Comparison of ENCODE assay signal across 8 cellular contexts in genomic region chr6:27669278-27669797, GRCh38.
DNase-seq lines count a peak whose midpoint lies in the region; ATAC-seq and TF ChIP-seq lines count a peak whose summit lies in the region.

No MANE protein-coding gene starts in this region.

- TF ChIP-seq CTCF in astrocyte of the cerebellum (IDR thresholded peaks at IDR 0.05; ENCODE audit: low read depth, low read length, missing control alignments) = no peak
- TF ChIP-seq CTCF in ascending aorta (IDR thresholded peaks at IDR 0.05) = no peak

- H3K9me3 Mint-ChIP-seq in naive thymus-derived CD4-positive, alpha-beta T cell = peaks cover 4 to 76% (median 37%) of the 10 kb centered on the region in 11 donors

- peak overlapping the region; percentile 51 for H3K4me3 ChIP-seq in MG63
- peak overlapping the region; percentile 43 for H3K4me3 ChIP-seq in astrocyte of the cerebellum (ENCODE audit: low read depth, low read length)
- no peak overlapping the region for H3K4me3 ChIP-seq in naive thymus-derived CD4-positive, alpha-beta T cell (ENCODE audit: low read length)
- peak overlapping the region in 1 of 2 donors; percentile 19 for H3K4me3 ChIP-seq in ascending aorta

- no peak overlapping the region for H3K27ac ChIP-seq in naive thymus-derived CD4-positive, alpha-beta T cell (ENCODE audit: low read depth, low read length)
- H3K27ac ChIP-seq in ascending aorta = no peak overlapping the region

- peaks cover 10 to 49% (median 32%) of the 10 kb centered on the region in 7 donors for H3K4me1 Mint-ChIP-seq in naive thymus-derived CD4-positive, alpha-beta T cell

- no peaks in the 10 kb centered on the region for H3K36me3 ChIP-seq in MG63
- H3K36me3 ChIP-seq in naive thymus-derived CD4-positive, alpha-beta T cell (ENCODE audit: control insufficient read depth in 2 of 3, insufficient read depth in 3 of 3, low read length in 3 of 3) = no peaks in the 10 kb centered on the region
- H3K36me3 ChIP-seq in ascending aorta = no peaks in the 10 kb centered on the region

- H3K27me3 ChIP-seq in MG63 = no peaks in the 10 kb centered on the region
- H3K27me3 ChIP-seq in naive thymus-derived CD4-positive, alpha-beta T cell (ENCODE audit: control insufficient read depth in 2 of 2, insufficient read depth in 2 of 2, low read length in 2 of 2) = peaks cover 39 to 62% of the 10 kb centered on the region in 2 donors
- H3K27me3 ChIP-seq in ascending aorta = no peaks in the 10 kb centered on the region

- H3K4me3 Mint-ChIP-seq in naive thymus-derived CD4-positive, alpha-beta T cell = peak overlapping the region in 8 of 10 donors; percentile 2 to 75 (median 52)

- DNase-seq in EH (ENCODE audit: low read depth) (peak; percentile 10), MG63 (peak; percentile 49), astrocyte of the cerebellum (ENCODE audit: low read depth) (no peak), inferior parietal cortex (ENCODE audit: extremely low spot score) (no peak), iPS-NIHi11 (ENCODE audit: low spot score) (no peak), ascending aorta (ENCODE audit: low spot score in 2 of 2) (no peak), occipital lobe (lab: John Stamatoyannopoulos, UW) (no peak)
- DNase-seq in naive thymus-derived CD4-positive, alpha-beta T cell = peak in 3 of 9 donors; percentile 20 to 35 (median 26)

- CTCF ChIA-PET in naive thymus-derived CD4-positive, alpha-beta T cell (lab: Charles Lee) = no interaction called here

- POLR2A ChIA-PET in naive thymus-derived CD4-positive, alpha-beta T cell (lab: Charles Lee) = interaction anchor here (1.0 kb wide), 1 partner anchor 373 kb away, joined by 3 read pairs; no protein-coding TSS in a partner anchor

- H3K4me1 ChIP-seq in naive thymus-derived CD4-positive, alpha-beta T cell (ENCODE audit: control insufficient read depth in 2 of 2, insufficient read depth in 2 of 2, low read length in 2 of 2) = peaks cover 0 to 8% of the 10 kb centered on the region in 2 donors
- no peaks in the 10 kb centered on the region for H3K4me1 ChIP-seq in ascending aorta

- no peaks in the 10 kb centered on the region for H3K9me3 ChIP-seq in MG63
- H3K9me3 ChIP-seq in naive thymus-derived CD4-positive, alpha-beta T cell (ENCODE audit: control insufficient read depth in 2 of 3, low read length in 3 of 3) = peaks cover 0 to 18% (median 0%) of the 10 kb centered on the region in 3 experiments
- no peaks in the 10 kb centered on the region for H3K9me3 ChIP-seq in ascending aorta

- intact Hi-C loops in naive thymus-derived CD4-positive, alpha-beta T cell (cut with micrococcal nuclease) = loop anchor here (2.0 to 5.0 kb wide), 5 partner anchors 17 to 432 kb away; no protein-coding TSS in a partner anchor
- intact Hi-C loops in ascending aorta (cut with DNase I) = no loop called here

- H3K27ac Mint-ChIP-seq in naive thymus-derived CD4-positive, alpha-beta T cell = peak overlapping the region in 8 of 9 donors; percentile 49 to 90 (median 84)

- in situ Hi-C loops in astrocyte of the cerebellum (cut with HindIII; ENCODE audit: low sequenced_read_pairs) = no loop called here

- ATAC-seq in naive thymus-derived CD4-positive, alpha-beta T cell = no peak

- H3K27me3 Mint-ChIP-seq in naive thymus-derived CD4-positive, alpha-beta T cell = peaks cover 79 to 94% (median 90%) of the 10 kb centered on the region in 5 donors

- H3K36me3 Mint-ChIP-seq in naive thymus-derived CD4-positive, alpha-beta T cell = peaks cover 0 to 36% (median 0%) of the 10 kb centered on the region in 5 donors

Comparison
In these comparisons a context has a peak if more than half of its experiments do, and no peak if none do; other contexts are left out.
1. DNase-seq: peak in EH (single experiment) and MG63 (single experiment); none in astrocyte of the cerebellum (single experiment), inferior parietal cortex (single experiment), iPS-NIHi11 (single experiment), ascending aorta (0 of 2) and occipital lobe (single experiment).